ENCODE assay signal across 22 cellular contexts in genomic region chr11:123526918-123527317, GRCh38.
"Had no signal": no experiment of that assay in that cellular context is flagged by ENCODE, and none has a peak within 500 bp of the region (broad histone marks: within the 10 kb centered on the region; RNA-seq: fewer than 3 reads in every experiment).

No MANE protein-coding gene starts in this region.

- H3K4me1 Mint-ChIP-seq: activated naive CD8-positive, alpha-beta T cell treated with anti-CD3 and anti-CD28 coated beads, Interleukin-2, amount 50 U/mL, for 24 hours had no signal

- H3K36me3 Mint-ChIP-seq: activated CD4-positive, alpha-beta memory T cell treated with anti-CD3 and anti-CD28 coated beads for 36 hours; activated naive CD4-positive, alpha-beta T cell treated with anti-CD3 and anti-CD28 coated beads, Interleukin-2, amount 50 U/mL, for 72 hours had no signal

- H3K9me3 ChIP-seq: breast epithelium had no signal

- H3K9me3 Mint-ChIP-seq: activated CD4-positive, alpha-beta memory T cell treated with anti-CD3 and anti-CD28 coated beads for 36 hours; activated CD4-positive, alpha-beta T cell treated with anti-CD3 and anti-CD28 coated beads, Interleukin-2, amount 10 ng/mL, durations not matched to agents 7 days and 5 days; activated naive CD4-positive, alpha-beta T cell treated with anti-CD3 and anti-CD28 coated beads, Interleukin-2, amount 50 U/mL, for 72 hours; activated naive CD8-positive, alpha-beta T cell treated with anti-CD3 and anti-CD28 coated beads, Interleukin-2, amount 50 U/mL, for 24 hours; activated T-cell treated with anti-CD3 and anti-CD28 coated beads, Interleukin-2, amount 50 U/mL, for 4 hours had no signal

- H3K27me3 ChIP-seq: breast epithelium had no signal

- DNase-seq: activated CD4-positive, alpha-beta memory T cell treated with anti-CD3 and anti-CD28 coated beads for 36 hours; activated CD4-positive, alpha-beta T cell treated with anti-CD3 and anti-CD28 coated beads, Interleukin-2, amount 10 ng/mL, durations not matched to agents 7 days and 5 days; activated CD4-positive, CD25-positive, alpha-beta regulatory T cell; activated CD8-positive, alpha-beta memory T cell treated with anti-CD3 and anti-CD28 coated beads for 24 hours; activated effector memory CD4-positive, alpha-beta T cell treated with anti-CD3 and anti-CD28 coated beads, Interleukin-2, amount 50 U/mL, for 16 hours; activated naive CD4-positive, alpha-beta T cell treated with Interleukin-2 at 50 U/mL for 16 hours; activated naive CD8-positive, alpha-beta T cell treated with anti-CD3 and anti-CD28 coated beads, Interleukin-2, amount 50 U/mL, for 24 hours; activated T-cell treated with anti-CD3 and anti-CD28 coated beads, Interleukin-2, amount 50 U/mL, for 4 hours; Karpas-422; MM.1S; NCI-H1105 treated with DMSO at 0.1 percent for 48 hours; NCI-H1436 treated with DMSO at 0.1 percent for 48 hours; NCI-H187; NCI-H2081; NCI-H510A treated with DMSO at 0.1 percent for 48 hours; NCI-H69; PC-9; SHP77 treated with DMSO at 0.1 percent for 48 hours; T-helper 17 cell; T1000 had no signal

- H3K4me3 Mint-ChIP-seq: activated CD4-positive, alpha-beta memory T cell treated with anti-CD3 and anti-CD28 coated beads for 36 hours; activated CD4-positive, alpha-beta T cell treated with anti-CD3 and anti-CD28 coated beads, Interleukin-2, amount 10 ng/mL, durations not matched to agents 7 days and 5 days; activated naive CD8-positive, alpha-beta T cell treated with anti-CD3 and anti-CD28 coated beads, Interleukin-2, amount 50 U/mL, for 24 hours; activated T-cell treated with anti-CD3 and anti-CD28 coated beads, Interleukin-2, amount 50 U/mL, for 4 hours; T-helper 17 cell had no signal

- H3K4me1 ChIP-seq: breast epithelium had no signal

- H3K4me2 ChIP-seq: PC-9 had no signal

- H2AFZ ChIP-seq: PC-9 had no signal

- H3K27me3 Mint-ChIP-seq: activated CD4-positive, alpha-beta memory T cell treated with anti-CD3 and anti-CD28 coated beads for 36 hours; activated CD4-positive, alpha-beta T cell treated with anti-CD3 and anti-CD28 coated beads, Interleukin-2, amount 10 ng/mL, durations not matched to agents 7 days and 5 days; activated naive CD8-positive, alpha-beta T cell treated with anti-CD3 and anti-CD28 coated beads, Interleukin-2, amount 50 U/mL, for 24 hours; T-helper 17 cell had no signal

- ATAC-seq: activated naive CD4-positive, alpha-beta T cell treated with anti-CD3 and anti-CD28 coated beads, Interleukin-2, amount 50 U/mL, for 72 hours; activated naive CD8-positive, alpha-beta T cell treated with anti-CD3 and anti-CD28 coated beads, Interleukin-2, amount 50 U/mL, for 24 hours; activated T-cell treated with anti-CD3 and anti-CD28 coated beads, Interleukin-2, amount 50 U/mL, for 4 hours; T-helper 17 cell had no signal

- H3K27ac ChIP-seq: breast epithelium, PC-9 had no signal

- H3K27ac Mint-ChIP-seq: activated CD4-positive, alpha-beta memory T cell treated with anti-CD3 and anti-CD28 coated beads for 36 hours; activated CD4-positive, alpha-beta T cell treated with anti-CD3 and anti-CD28 coated beads, Interleukin-2, amount 10 ng/mL, durations not matched to agents 7 days and 5 days; activated naive CD8-positive, alpha-beta T cell treated with anti-CD3 and anti-CD28 coated beads, Interleukin-2, amount 50 U/mL, for 24 hours had no signal
